Comparison of ENCODE assay signal across 1 cellular context in the genomic region with DNA sequence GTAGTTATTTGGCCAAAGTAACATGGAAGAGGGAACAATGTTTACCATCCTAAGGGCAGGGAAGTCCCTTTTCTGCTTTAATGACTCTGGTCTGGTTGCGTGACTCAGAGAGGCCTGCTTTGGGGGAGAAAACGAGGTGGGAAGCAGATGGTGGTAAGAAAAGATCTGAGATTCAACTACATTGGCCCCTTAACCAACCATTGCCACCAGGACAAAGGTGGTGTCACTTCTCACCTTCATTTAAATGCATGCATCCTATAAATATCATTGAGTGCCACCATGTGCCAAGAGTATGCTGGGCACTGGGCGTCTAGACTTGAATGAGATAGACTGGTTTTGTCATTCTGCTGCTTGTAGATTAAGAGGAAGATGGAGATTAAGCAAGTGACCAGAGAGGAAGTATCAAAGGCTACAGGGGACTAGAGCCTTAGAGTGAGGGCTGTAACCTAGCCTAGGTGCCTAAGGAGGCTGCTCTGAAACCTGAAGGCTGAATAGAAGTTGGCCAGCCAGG.
A peak's percentile ranks its signal among the peaks of the same experiment; 100 is the strongest.
TF ChIP-seq lines count a peak whose summit lies in the region.

No MANE protein-coding gene starts in this region.

TF ChIP-seq in GM12878, 131 proteins besides CTCF, POLR2A, EP300 and RAD21 (continued from another document):
- TF ChIP-seq, protein P1, sequence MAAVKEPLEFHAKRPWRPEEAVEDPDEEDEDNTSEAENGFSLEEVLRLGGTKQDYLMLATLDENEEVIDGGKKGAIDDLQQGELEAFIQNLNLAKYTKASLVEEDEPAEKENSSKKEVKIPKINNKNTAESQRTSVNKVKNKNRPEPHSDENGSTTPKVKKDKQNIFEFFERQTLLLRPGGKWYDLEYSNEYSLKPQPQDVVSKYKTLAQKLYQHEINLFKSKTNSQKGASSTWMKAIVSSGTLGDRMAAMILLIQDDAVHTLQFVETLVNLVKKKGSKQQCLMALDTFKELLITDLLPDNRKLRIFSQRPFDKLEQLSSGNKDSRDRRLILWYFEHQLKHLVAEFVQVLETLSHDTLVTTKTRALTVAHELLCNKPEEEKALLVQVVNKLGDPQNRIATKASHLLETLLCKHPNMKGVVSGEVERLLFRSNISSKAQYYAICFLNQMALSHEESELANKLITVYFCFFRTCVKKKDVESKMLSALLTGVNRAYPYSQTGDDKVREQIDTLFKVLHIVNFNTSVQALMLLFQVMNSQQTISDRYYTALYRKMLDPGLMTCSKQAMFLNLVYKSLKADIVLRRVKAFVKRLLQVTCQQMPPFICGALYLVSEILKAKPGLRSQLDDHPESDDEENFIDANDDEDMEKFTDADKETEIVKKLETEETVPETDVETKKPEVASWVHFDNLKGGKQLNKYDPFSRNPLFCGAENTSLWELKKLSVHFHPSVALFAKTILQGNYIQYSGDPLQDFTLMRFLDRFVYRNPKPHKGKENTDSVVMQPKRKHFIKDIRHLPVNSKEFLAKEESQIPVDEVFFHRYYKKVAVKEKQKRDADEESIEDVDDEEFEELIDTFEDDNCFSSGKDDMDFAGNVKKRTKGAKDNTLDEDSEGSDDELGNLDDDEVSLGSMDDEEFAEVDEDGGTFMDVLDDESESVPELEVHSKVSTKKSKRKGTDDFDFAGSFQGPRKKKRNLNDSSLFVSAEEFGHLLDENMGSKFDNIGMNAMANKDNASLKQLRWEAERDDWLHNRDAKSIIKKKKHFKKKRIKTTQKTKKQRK (IDR thresholded peaks at IDR 0.05; ENCODE audit: low read depth, low read length): no peak
- TF ChIP-seq, protein P2, sequence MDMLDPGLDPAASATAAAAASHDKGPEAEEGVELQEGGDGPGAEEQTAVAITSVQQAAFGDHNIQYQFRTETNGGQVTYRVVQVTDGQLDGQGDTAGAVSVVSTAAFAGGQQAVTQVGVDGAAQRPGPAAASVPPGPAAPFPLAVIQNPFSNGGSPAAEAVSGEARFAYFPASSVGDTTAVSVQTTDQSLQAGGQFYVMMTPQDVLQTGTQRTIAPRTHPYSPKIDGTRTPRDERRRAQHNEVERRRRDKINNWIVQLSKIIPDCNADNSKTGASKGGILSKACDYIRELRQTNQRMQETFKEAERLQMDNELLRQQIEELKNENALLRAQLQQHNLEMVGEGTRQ (IDR thresholded peaks at IDR 0.05; ENCODE audit: borderline replicate concordance, low read depth, low read length): no peak
- TF ChIP-seq SUZ12 (IDR thresholded peaks at IDR 0.05; ENCODE audit: unreplicated experiment) (no peak), RUNX3 (IDR thresholded peaks at IDR 0.05; ENCODE audit: low read length) (no peak), EZH2 (IDR thresholded peaks at IDR 0.05; ENCODE audit: borderline replicate concordance, control insufficient read depth, low read depth, low read length) (no peak), RAD51 (IDR thresholded peaks at IDR 0.05) (no peak), BHLHE40 (IDR thresholded peaks at IDR 0.05; ENCODE audit: borderline replicate concordance in 1 of 2, low read depth in 2 of 2, low read length in 1 of 2) (peak; percentile 42 to 54; a peak in 3 of 4 replicates), MEF2B (IDR thresholded peaks at IDR 0.05; ENCODE audit: partially characterized antibody, poor library complexity, severe bottlenecking) (peak; percentile 24), ASH2L (IDR thresholded peaks at IDR 0.05; ENCODE audit: borderline replicate concordance, low read depth) (no peak), SIN3A (IDR thresholded peaks at IDR 0.05; ENCODE audit: low read depth, low read length) (no peak), MTA2 (IDR thresholded peaks at IDR 0.05; ENCODE audit: low read depth) (peak; percentile 76), RBBP5 (conservative IDR thresholded peaks at IDR 0.05) (no peak), CREM (IDR thresholded peaks at IDR 0.05; ENCODE audit: low read depth) (peak; percentile 21; the same call in 1 of the 2 replicates), RB1 (IDR thresholded peaks at IDR 0.05; ENCODE audit: borderline replicate concordance) (no peak), SMARCA5 (IDR thresholded peaks at IDR 0.05) (peak; percentile 58), CBFB (IDR thresholded peaks at IDR 0.05; ENCODE audit: low read depth) (no peak), ATF7 (IDR thresholded peaks at IDR 0.05; ENCODE audit: low read depth) (peak; percentile 7; the same call in 1 of the 2 replicates), POLR2AphosphoS5 (IDR thresholded peaks at IDR 0.05; ENCODE audit: low read length) (no peak), JUND (IDR thresholded peaks at IDR 0.05; ENCODE audit: low read depth, low read length) (no peak), HDAC2 (IDR thresholded peaks at IDR 0.05) (no peak), CBX5 (IDR thresholded peaks at IDR 0.05; ENCODE audit: low read depth) (no peak), FOXM1 (IDR thresholded peaks at IDR 0.05; ENCODE audit: low read depth, low read length) (no peak), PAX8 (IDR thresholded peaks at IDR 0.05) (no peak), CEBPB (IDR thresholded peaks at IDR 0.05; ENCODE audit: borderline replicate concordance in 1 of 2, low read depth in 2 of 2, low read length in 2 of 2) (no peak), BCL11A (IDR thresholded peaks at IDR 0.05; ENCODE audit: low read depth, low read length) (peak; percentile 70), FOS (IDR thresholded peaks at IDR 0.05; ENCODE audit: borderline replicate concordance, extremely low read depth, insufficient read length) (no peak)
- TF ChIP-seq, protein P3, sequence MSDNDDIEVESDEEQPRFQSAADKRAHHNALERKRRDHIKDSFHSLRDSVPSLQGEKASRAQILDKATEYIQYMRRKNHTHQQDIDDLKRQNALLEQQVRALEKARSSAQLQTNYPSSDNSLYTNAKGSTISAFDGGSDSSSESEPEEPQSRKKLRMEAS (IDR thresholded peaks at IDR 0.05; ENCODE audit: low read depth, low read length): no peak
- TF ChIP-seq, protein P4, sequence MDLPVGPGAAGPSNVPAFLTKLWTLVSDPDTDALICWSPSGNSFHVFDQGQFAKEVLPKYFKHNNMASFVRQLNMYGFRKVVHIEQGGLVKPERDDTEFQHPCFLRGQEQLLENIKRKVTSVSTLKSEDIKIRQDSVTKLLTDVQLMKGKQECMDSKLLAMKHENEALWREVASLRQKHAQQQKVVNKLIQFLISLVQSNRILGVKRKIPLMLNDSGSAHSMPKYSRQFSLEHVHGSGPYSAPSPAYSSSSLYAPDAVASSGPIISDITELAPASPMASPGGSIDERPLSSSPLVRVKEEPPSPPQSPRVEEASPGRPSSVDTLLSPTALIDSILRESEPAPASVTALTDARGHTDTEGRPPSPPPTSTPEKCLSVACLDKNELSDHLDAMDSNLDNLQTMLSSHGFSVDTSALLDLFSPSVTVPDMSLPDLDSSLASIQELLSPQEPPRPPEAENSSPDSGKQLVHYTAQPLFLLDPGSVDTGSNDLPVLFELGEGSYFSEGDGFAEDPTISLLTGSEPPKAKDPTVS (IDR thresholded peaks at IDR 0.05; ENCODE audit: low read depth, low read length): no peak
- TF ChIP-seq, protein P5, sequence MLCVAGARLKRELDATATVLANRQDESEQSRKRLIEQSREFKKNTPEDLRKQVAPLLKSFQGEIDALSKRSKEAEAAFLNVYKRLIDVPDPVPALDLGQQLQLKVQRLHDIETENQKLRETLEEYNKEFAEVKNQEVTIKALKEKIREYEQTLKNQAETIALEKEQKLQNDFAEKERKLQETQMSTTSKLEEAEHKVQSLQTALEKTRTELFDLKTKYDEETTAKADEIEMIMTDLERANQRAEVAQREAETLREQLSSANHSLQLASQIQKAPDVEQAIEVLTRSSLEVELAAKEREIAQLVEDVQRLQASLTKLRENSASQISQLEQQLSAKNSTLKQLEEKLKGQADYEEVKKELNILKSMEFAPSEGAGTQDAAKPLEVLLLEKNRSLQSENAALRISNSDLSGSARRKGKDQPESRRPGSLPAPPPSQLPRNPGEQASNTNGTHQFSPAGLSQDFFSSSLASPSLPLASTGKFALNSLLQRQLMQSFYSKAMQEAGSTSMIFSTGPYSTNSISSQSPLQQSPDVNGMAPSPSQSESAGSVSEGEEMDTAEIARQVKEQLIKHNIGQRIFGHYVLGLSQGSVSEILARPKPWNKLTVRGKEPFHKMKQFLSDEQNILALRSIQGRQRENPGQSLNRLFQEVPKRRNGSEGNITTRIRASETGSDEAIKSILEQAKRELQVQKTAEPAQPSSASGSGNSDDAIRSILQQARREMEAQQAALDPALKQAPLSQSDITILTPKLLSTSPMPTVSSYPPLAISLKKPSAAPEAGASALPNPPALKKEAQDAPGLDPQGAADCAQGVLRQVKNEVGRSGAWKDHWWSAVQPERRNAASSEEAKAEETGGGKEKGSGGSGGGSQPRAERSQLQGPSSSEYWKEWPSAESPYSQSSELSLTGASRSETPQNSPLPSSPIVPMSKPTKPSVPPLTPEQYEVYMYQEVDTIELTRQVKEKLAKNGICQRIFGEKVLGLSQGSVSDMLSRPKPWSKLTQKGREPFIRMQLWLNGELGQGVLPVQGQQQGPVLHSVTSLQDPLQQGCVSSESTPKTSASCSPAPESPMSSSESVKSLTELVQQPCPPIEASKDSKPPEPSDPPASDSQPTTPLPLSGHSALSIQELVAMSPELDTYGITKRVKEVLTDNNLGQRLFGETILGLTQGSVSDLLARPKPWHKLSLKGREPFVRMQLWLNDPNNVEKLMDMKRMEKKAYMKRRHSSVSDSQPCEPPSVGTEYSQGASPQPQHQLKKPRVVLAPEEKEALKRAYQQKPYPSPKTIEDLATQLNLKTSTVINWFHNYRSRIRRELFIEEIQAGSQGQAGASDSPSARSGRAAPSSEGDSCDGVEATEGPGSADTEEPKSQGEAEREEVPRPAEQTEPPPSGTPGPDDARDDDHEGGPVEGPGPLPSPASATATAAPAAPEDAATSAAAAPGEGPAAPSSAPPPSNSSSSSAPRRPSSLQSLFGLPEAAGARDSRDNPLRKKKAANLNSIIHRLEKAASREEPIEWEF (IDR thresholded peaks at IDR 0.05; ENCODE audit: insufficient replicate concordance, low read depth, low read length): no peak
